In the genomic region with DNA sequence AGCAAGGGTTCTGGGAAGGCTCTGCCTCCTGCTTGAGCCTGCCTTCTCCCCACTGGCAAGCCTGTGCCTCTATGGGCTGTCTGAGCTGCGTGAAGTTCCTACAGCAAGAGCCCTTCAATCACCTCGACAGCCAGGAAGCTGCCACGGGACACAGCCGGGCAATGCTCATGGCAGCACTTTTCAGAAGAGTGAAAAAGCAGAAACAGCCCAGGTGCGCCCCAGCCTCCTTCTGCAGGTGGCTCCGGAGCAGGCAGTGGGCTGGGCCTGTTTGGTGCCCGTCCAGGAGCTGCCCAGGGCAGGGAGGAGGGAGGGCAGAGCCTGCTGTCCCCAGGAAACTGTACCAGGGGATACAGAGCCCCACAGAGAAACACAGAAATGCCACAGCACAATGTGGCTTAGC, we compare ENCODE assay signal across 18 cellular contexts.
"Had no signal": no experiment of that assay in that cellular context is flagged by ENCODE, and none has a peak within 500 bp of the region (broad histone marks: within the 10 kb centered on the region; RNA-seq: fewer than 3 reads in every experiment).

No MANE protein-coding gene starts in this region.

- DNase-seq: effector CD4-positive, alpha-beta T cell; endodermal cell; erythroblast; foreskin keratinocyte; head of caudate nucleus; mammary epithelial cell; naive thymus-derived CD4-positive, alpha-beta T cell; nephron progenitor cell; sigmoid colon; stimulated activated CD4-positive, alpha-beta T cell treated with anti-CD3 and anti-CD28 coated beads, Interleukin-2, amount 100 ng/mL, for 24 hours; stimulated activated CD4-positive, alpha-beta T cell treated with anti-CD3 and anti-CD28 coated beads, Interleukin-4, amount 100 ng/mL, for 4 hours; stimulated activated naive CD4-positive, alpha-beta T cell; trophoblast cell had no signal

- H3K4me1 ChIP-seq: foreskin keratinocyte, right atrium auricular region, sigmoid colon had no signal

- H3K4me2 ChIP-seq: hepatocyte had no signal

- ATAC-seq: foreskin keratinocyte; naive thymus-derived CD4-positive, alpha-beta T cell had no signal

- H3K27me3 ChIP-seq: foreskin keratinocyte, hepatocyte, neutrophil, right atrium auricular region, sigmoid colon had no signal

- H2AFZ ChIP-seq: hepatocyte had no signal

- H3K27ac ChIP-seq: coronary artery, foreskin keratinocyte, hepatocyte, neutrophil, right atrium auricular region, sigmoid colon, skin epidermis had no signal

- H3K4me3 ChIP-seq: coronary artery, hepatocyte, right atrium auricular region, sigmoid colon, skin epidermis had no signal

- H3K9me3 ChIP-seq: neutrophil, right atrium auricular region, sigmoid colon had no signal
